Comparison of ENCODE assay signal across 10 cellular contexts in genomic region chr19:18488838-18489626, GRCh38. TPM values are rescaled to one million over a fixed set of nuclear protein-coding genes. Genes with fewer than 3 reads are reported as not detected.
DNase-seq lines count a peak whose midpoint lies in the region; ATAC-seq and TF ChIP-seq lines count a peak whose summit lies in the region.
"Had no signal": no experiment of that assay in that cellular context is flagged by ENCODE, and none has a peak within 500 bp of the region (broad histone marks: within the 10 kb centered on the region; RNA-seq: fewer than 3 reads in every experiment).

No MANE protein-coding gene starts in this region.

- H3K36me3 ChIP-seq in RWPE2 (ENCODE audit: low read depth) = no peaks in the 10 kb centered on the region
- no peaks in the 10 kb centered on the region for H3K36me3 ChIP-seq in gastrocnemius medialis

- in situ Hi-C loops in gastrocnemius medialis (cut with MboI; ENCODE audit: low sequenced_read_pairs in 4 of 4) = no loop called here

- intact Hi-C loops in gastrocnemius medialis (cut with DNase I; ENCODE audit: low total_unique reads) = loop anchor here (2.0 kb wide), 1 partner anchor 14 kb away; no protein-coding TSS in a partner anchor

- peak overlapping the region; percentile 58 for H3K27ac ChIP-seq in RWPE2 (ENCODE audit: poor library complexity, severe bottlenecking)
- H3K27ac ChIP-seq in gastrocnemius medialis = peak overlapping the region; percentile 71 to 86 (median 80)

- TF ChIP-seq POLR2A in gastrocnemius medialis (IDR thresholded peaks at IDR 0.05) = no peak

- peaks cover 12% of the 10 kb centered on the region for H3K27me3 Mint-ChIP-seq in glutamatergic neuron (ENCODE audit: unreplicated experiment)
- H3K27me3 Mint-ChIP-seq: naive B cell had no signal

- H3K27me3 ChIP-seq in RWPE2 (ENCODE audit: insufficient read depth, poor library complexity, severe bottlenecking) (no peaks in the 10 kb centered on the region), gastrocnemius medialis (no peaks in the 10 kb centered on the region)

- peak; percentile 37 for TF ChIP-seq CTCF in RWPE2 (IDR thresholded peaks at IDR 0.05; ENCODE audit: poor library complexity, severe bottlenecking)
- TF ChIP-seq CTCF in glutamatergic neuron (IDR thresholded peaks at IDR 0.05; ENCODE audit: partially characterized antibody, unreplicated experiment) = no peak
- peak in 3 of 5 experiments; percentile 27 to 54 (median 28) for TF ChIP-seq CTCF in gastrocnemius medialis (IDR thresholded peaks at IDR 0.05 in 4 of 5, conservative IDR thresholded peaks at IDR 0.05 in 1 of 5)

- peaks cover 21% of the 10 kb centered on the region for H3K4me1 Mint-ChIP-seq in glutamatergic neuron (ENCODE audit: low read depth, unreplicated experiment)

- DNase-seq in NCI-H1436 (lab: John Stamatoyannopoulos, UW) (peak; percentile 41), NCI-H1436 treated with DMSO at 0.1 percent for 48 hours (lab: John Stamatoyannopoulos, UW) (no peak), RWPE2 (ENCODE audit: low spot score) (peak; percentile 57), glutamatergic neuron (peak; percentile 74), gastrocnemius medialis (peak in 1 of 2 donors; percentile 69), NCI-H510A treated with DMSO at 0.1 percent for 48 hours (lab: John Stamatoyannopoulos, UW) (no peak), OCI-M2 (lab: John Stamatoyannopoulos, UW; ENCODE audit: unreplicated experiment) (no peak), SIG-M5 treated with dmso at 0.1 percent for 504 hours (lab: John Stamatoyannopoulos, UW; ENCODE audit: unreplicated experiment) (no peak)
- DNase-seq: naive B cell had no signal

- peak overlapping the region; percentile 3 for H3K4me3 Mint-ChIP-seq in glutamatergic neuron (ENCODE audit: unreplicated experiment)

- no peaks in the 10 kb centered on the region for H3K36me3 Mint-ChIP-seq in glutamatergic neuron (ENCODE audit: unreplicated experiment)
- H3K36me3 Mint-ChIP-seq: naive B cell had no signal

- no peak for ATAC-seq in RWPE2 (ENCODE audit: low read depth)
- ATAC-seq in gastrocnemius medialis = peak; percentile 59 to 61

- peak overlapping the region; percentile 34 for H3K27ac Mint-ChIP-seq in glutamatergic neuron (ENCODE audit: unreplicated experiment)
- H3K27ac Mint-ChIP-seq: activated T-helper 2 cell treated with anti-CD3 and anti-CD28 coated beads, Interferon-gamma antibody, Interleukin-2, Interleukin-4, amounts not matched to agents 10 μg/mL and 5 μg/mL and 100 μg/mL, durations not matched to agents 14 hours and 24 hours and 36 hours had no signal

- H3K9me3 ChIP-seq in RWPE2 (ENCODE audit: severe bottlenecking) = no peaks in the 10 kb centered on the region
- H3K9me3 ChIP-seq in gastrocnemius medialis = no peaks in the 10 kb centered on the region

- H3K9me3 Mint-ChIP-seq in glutamatergic neuron (ENCODE audit: unreplicated experiment) = peaks cover 7% of the 10 kb centered on the region
- H3K9me3 Mint-ChIP-seq: activated T-helper 2 cell treated with anti-CD3 and anti-CD28 coated beads, Interferon-gamma antibody, Interleukin-2, Interleukin-4, amounts not matched to agents 10 μg/mL and 5 μg/mL and 100 μg/mL, durations not matched to agents 14 hours and 24 hours and 36 hours; naive B cell had no signal

- H3K4me1 ChIP-seq in RWPE2 (ENCODE audit: insufficient read depth, poor library complexity, severe bottlenecking) (peaks cover 17% of the 10 kb centered on the region), gastrocnemius medialis (peaks cover 83 to 87% of the 10 kb centered on the region in 2 donors)

- H3K4me3 ChIP-seq in RWPE2 (ENCODE audit: severe bottlenecking) (no peak overlapping the region), gastrocnemius medialis (no peak overlapping the region)

RNA-seq across cellular contexts. Expression of gene ELL, which starts 32.8 kb away (rescaled TPM):
- total RNA-seq in glutamatergic neuron (ENCODE audit: unreplicated experiment) = 11.6 TPM
- 10 to 100 TPM; 21.8 to 30.8 (median 27.3) TPM for total RNA-seq in gastrocnemius medialis

RNA-seq across cellular contexts. Expression of gene ISYNA1, which starts 51.1 kb away (rescaled TPM):
- total RNA-seq in glutamatergic neuron (ENCODE audit: unreplicated experiment) (111 TPM), gastrocnemius medialis (10 to 100 TPM in 1 of 4 donors, 1 to 10 TPM in 3; 5.1 to 29.1 (median 7.8) TPM)

RNA-seq across cellular contexts. Expression of gene FKBP8, which starts 54.3 kb away (rescaled TPM):
- total RNA-seq in glutamatergic neuron (ENCODE audit: unreplicated experiment) = 203 TPM
- 100 to 1,000 TPM; 157 to 195 (median 184) TPM for total RNA-seq in gastrocnemius medialis

Comparison
In these comparisons a context has a peak if more than half of its experiments do, and no peak if none do; other contexts are left out.
1. DNase-seq: peak in NCI-H1436 (single experiment), RWPE2 (single experiment) and glutamatergic neuron (single experiment); none in NCI-H1436 treated with DMSO at 0.1 percent for 48 hours (single experiment), NCI-H510A treated with DMSO at 0.1 percent for 48 hours (single experiment), OCI-M2 (single experiment) and SIG-M5 treated with dmso at 0.1 percent for 504 hours (single experiment).